Comparison of ENCODE assay signal across 8 cellular contexts in the genomic region with DNA sequence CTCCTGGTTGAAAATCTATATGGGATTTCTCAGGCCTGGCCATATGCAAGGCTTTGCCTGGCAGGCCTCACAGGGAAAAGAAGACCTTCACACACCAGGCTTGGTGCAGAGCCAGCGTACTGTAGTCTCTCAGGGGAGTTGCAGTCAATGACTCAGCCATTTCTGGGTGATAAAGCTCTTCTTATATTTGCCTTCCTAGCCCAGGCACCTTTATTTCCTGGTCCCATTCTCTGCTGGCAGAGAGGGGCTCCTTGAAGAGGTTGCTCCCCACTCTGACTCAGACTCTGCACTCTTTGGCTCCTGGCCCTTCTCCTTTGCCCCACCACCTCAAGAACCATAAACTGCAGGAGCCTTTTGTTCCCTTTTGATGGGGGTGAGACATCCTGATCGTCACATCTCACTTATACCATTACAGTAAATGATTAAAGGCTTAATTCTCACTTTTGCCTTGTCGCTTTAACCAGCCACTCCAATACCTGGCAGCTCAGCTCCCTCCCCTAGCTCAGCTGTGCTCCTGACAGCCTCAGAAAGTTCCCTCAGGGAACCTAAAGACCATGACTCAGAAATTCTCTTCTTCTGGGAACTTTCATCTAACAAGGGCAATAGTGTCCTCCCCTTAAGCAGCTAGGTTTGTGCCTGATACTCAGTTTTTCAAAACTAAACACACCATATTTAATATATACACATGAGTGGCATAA.
DNase-seq lines count a peak whose midpoint lies in the region; ATAC-seq and TF ChIP-seq lines count a peak whose summit lies in the region.
"Not testable (repeated sequence)": the region's sequence is repeated elsewhere in the genome, so short reads cannot be mapped to it uniquely, and the experiment has no call there.

No MANE protein-coding gene starts in this region.

- TF ChIP-seq CTCF in LNCaP clone FGC (IDR thresholded peaks at IDR 0.05; ENCODE audit: control insufficient read depth, extremely low read depth, insufficient read depth); VCaP (conservative IDR thresholded peaks at IDR 0.05): not testable (repeated sequence)

- ATAC-seq in GM18861 (IDR thresholded peaks at IDR 0.05; ENCODE audit: unreplicated experiment): peak; percentile 44

- not testable (repeated sequence) for H3K4me3 ChIP-seq in LNCaP clone FGC (ENCODE audit: low read depth, low read length)

- DNase-seq in AG08395 (ENCODE audit: low spot score) (peak; percentile 25), LNCaP clone FGC (ENCODE audit: low read depth) (peak; percentile 19), NCI-H526 treated with DMSO at 0.1 percent for 48 hours (lab: John Stamatoyannopoulos, UW) (peak; percentile 23), erythroblast (lab: John Stamatoyannopoulos, UW) (peak; percentile 80 to 85), kidney glomerular epithelial cell (lab: John Stamatoyannopoulos, UW) (peak; percentile 85), renal cortical epithelial cell (ENCODE audit: low read depth) (peak; percentile 97)

- H3K27ac ChIP-seq in VCaP: peak overlapping the region; percentile 7; the same call in 1 of the 2 replicates

- TF ChIP-seq POLR2A in erythroblast (IDR thresholded peaks at IDR 0.05; ENCODE audit: low read length): peak; percentile 19

Comparison
In these comparisons a context has a peak if more than half of its experiments do, and no peak if none do; other contexts are left out.
1. DNase-seq: peak in every context shown above with its lines; median percentile 97 in renal cortical epithelial cell; 85 in kidney glomerular epithelial cell; 82 in erythroblast; 25 in AG08395; 23 in NCI-H526 treated with DMSO at 0.1 percent for 48 hours; 19 in LNCaP clone FGC.